ENCODE assay signal across 1 cellular context in the genomic region with DNA sequence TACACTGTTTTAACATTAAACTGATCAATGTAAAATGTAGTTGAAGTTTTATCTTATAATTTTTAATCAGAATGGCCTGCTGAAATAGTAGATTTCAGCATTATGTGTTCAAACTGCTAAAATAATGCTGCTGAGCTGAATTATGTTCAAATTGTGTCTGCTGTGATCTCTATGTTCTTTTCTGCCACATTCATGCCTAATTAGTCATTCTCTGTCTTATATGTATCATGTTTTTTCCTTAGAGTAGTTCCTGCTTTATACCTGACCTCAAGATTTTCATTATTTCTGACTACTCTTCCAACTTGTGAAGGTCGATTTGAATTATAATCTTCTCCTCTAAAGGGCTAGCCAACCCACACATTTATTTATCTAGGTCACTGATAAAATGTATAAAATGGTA.
TF ChIP-seq lines count a peak whose summit lies in the region.

No MANE protein-coding gene starts in this region.

TF ChIP-seq in HepG2, 621 proteins besides CTCF, POLR2A, EP300 and RAD21 (continued from another document):
- TF ChIP-seq, protein P1, sequence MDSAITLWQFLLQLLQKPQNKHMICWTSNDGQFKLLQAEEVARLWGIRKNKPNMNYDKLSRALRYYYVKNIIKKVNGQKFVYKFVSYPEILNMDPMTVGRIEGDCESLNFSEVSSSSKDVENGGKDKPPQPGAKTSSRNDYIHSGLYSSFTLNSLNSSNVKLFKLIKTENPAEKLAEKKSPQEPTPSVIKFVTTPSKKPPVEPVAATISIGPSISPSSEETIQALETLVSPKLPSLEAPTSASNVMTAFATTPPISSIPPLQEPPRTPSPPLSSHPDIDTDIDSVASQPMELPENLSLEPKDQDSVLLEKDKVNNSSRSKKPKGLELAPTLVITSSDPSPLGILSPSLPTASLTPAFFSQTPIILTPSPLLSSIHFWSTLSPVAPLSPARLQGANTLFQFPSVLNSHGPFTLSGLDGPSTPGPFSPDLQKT (CRISPR knock-in tag; IDR thresholded peaks at IDR 0.05; ENCODE audit: borderline replicate concordance): no peak
- TF ChIP-seq, protein P2, sequence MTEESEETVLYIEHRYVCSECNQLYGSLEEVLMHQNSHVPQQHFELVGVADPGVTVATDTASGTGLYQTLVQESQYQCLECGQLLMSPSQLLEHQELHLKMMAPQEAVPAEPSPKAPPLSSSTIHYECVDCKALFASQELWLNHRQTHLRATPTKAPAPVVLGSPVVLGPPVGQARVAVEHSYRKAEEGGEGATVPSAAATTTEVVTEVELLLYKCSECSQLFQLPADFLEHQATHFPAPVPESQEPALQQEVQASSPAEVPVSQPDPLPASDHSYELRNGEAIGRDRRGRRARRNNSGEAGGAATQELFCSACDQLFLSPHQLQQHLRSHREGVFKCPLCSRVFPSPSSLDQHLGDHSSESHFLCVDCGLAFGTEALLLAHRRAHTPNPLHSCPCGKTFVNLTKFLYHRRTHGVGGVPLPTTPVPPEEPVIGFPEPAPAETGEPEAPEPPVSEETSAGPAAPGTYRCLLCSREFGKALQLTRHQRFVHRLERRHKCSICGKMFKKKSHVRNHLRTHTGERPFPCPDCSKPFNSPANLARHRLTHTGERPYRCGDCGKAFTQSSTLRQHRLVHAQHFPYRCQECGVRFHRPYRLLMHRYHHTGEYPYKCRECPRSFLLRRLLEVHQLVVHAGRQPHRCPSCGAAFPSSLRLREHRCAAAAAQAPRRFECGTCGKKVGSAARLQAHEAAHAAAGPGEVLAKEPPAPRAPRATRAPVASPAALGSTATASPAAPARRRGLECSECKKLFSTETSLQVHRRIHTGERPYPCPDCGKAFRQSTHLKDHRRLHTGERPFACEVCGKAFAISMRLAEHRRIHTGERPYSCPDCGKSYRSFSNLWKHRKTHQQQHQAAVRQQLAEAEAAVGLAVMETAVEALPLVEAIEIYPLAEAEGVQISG (CRISPR knock-in tag; IDR thresholded peaks at IDR 0.05): no peak
- TF ChIP-seq, protein P3, sequence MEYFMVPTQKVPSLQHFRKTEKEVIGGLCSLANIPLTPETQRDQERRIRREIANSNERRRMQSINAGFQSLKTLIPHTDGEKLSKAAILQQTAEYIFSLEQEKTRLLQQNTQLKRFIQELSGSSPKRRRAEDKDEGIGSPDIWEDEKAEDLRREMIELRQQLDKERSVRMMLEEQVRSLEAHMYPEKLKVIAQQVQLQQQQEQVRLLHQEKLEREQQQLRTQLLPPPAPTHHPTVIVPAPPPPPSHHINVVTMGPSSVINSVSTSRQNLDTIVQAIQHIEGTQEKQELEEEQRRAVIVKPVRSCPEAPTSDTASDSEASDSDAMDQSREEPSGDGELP (IDR thresholded peaks at IDR 0.05; ENCODE audit: borderline replicate concordance, low read depth): no peak
- TF ChIP-seq KMT2B (CRISPR knock-in tag; IDR thresholded peaks at IDR 0.05) (no peak), TBX2 (CRISPR knock-in tag; IDR thresholded peaks at IDR 0.05; ENCODE audit: borderline replicate concordance) (no peak), ZNF776 (CRISPR knock-in tag; IDR thresholded peaks at IDR 0.05) (no peak), SOX6 (IDR thresholded peaks at IDR 0.05) (no peak), SOX6 (CRISPR knock-in tag; IDR thresholded peaks at IDR 0.05) (no peak), ZNF891 (CRISPR knock-in tag; IDR thresholded peaks at IDR 0.05) (no peak), HNF4A (CRISPR knock-in tag; IDR thresholded peaks at IDR 0.05) (no peak), EZH2 (conservative IDR thresholded peaks at IDR 0.05; ENCODE audit: low read depth, low read length) (no peak), ZEB1 (IDR thresholded peaks at IDR 0.05; ENCODE audit: insufficient replicate concordance, low read depth) (no peak), JUND (CRISPR knock-in tag; IDR thresholded peaks at IDR 0.05) (no peak)
